ENCODE assay signal across 18 cellular contexts in the genomic region with DNA sequence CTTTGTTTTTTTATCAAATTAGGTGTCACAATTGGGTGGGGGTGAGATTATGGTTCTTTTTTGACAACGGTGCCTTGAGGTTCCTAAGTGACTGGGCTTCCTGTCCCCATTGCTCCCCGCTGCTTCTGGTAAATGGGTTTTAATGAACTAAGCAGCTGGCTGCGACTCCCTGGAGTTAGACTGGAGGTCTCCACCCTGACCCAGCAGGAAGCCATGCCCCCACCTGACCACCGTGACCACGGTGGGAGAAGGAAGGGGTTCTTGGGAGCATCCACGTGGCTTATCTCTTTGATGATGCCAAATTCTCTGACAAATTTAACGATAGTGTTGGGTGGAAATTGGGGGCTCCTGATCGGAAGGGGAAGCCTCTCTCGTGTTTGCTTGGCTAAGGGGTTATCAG. TPM values are rescaled to one million over a fixed set of nuclear protein-coding genes. Genes with fewer than 3 reads are reported as not detected.
"Had no signal": no experiment of that assay in that cellular context is flagged by ENCODE, and none has a peak within 500 bp of the region (broad histone marks: within the 10 kb centered on the region; RNA-seq: fewer than 3 reads in every experiment).

No MANE protein-coding gene starts in this region.

- H3K4me1 ChIP-seq: lower lobe of right lung had no signal

- H3K27ac ChIP-seq: coronary artery, lower lobe of right lung, neutrophil, thoracic aorta, vagina had no signal

- H3K27me3 ChIP-seq: neutrophil, vagina had no signal

- ATAC-seq: lower lobe of right lung, right cardiac atrium, T-helper 17 cell had no signal

- H3K9me3 ChIP-seq: lower lobe of right lung, neutrophil, thoracic aorta, vagina had no signal

- DNase-seq: activated B cell treated with CpG ODN at 0.5 μM for 24 hours; activated CD4-positive, alpha-beta T cell treated with anti-CD3 and anti-CD28 coated beads, Interleukin-2, amount 50 U/mL, for 4 hours; activated naive CD8-positive, alpha-beta T cell treated with anti-CD3 and anti-CD28 coated beads for 36 hours; activated T-cell treated with anti-CD3 and anti-CD28 coated beads, Interleukin-2, amount 50 U/mL, for 1 hour; aorta; effector memory CD4-positive, alpha-beta T cell; hippocampal formation; lower lobe of right lung; midbrain; stimulated activated CD4-positive, alpha-beta T cell treated with anti-CD3 and anti-CD28 coated beads, Interleukin-2, amount 100 ng/mL, for 24 hours; stimulated activated naive CD4-positive, alpha-beta T cell; T-helper 17 cell had no signal

- H3K4me3 ChIP-seq: coronary artery, lower lobe of right lung, thoracic aorta, vagina had no signal

RNA-seq across cellular contexts. Expression of gene CNDP1, which starts 25.9 kb away (rescaled TPM):
- total RNA-seq: activated naive CD8-positive, alpha-beta T cell treated with anti-CD3 and anti-CD28 coated beads for 36 hours; bronchial epithelial cell; lower lobe of right lung; right cardiac atrium; thoracic aorta had no signal

RNA-seq across cellular contexts. Expression of gene DIPK1C, which starts 51.3 kb away (rescaled TPM):
- total RNA-seq: activated B cell treated with CpG ODN at 0.5 μM for 24 hours; activated naive CD8-positive, alpha-beta T cell treated with anti-CD3 and anti-CD28 coated beads for 36 hours; aorta; bronchial epithelial cell; lower lobe of right lung; T-helper 17 cell; thoracic aorta; vagina had no signal
